25 cellular contexts compared by ENCODE assay signal in the genomic region with DNA sequence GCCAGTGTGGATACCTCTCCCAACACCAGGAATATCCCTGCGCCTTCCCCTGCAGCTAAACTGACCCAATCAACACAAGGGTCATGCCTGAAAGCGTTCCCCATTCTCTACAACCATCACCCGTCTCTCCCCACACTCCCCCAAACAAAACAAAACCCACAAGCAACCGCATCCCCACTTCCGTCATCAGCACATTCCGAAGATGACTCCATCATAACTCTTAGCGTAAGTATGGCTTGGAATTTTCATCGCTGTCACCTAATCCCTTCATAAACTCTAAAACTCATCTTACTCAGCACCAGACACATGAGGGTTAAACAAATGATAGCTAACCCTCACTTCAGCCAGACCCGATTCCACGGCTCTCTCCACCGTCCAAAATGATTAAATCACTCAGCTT.
DNase-seq lines count a peak whose midpoint lies in the region; ATAC-seq, FAIRE-seq and TF ChIP-seq lines count a peak whose summit lies in the region.
"Had no signal": no experiment of that assay in that cellular context is flagged by ENCODE, and none has a peak within 500 bp of the region (broad histone marks: within the 10 kb centered on the region; RNA-seq: fewer than 3 reads in every experiment).

No MANE protein-coding gene starts in this region.

- no peaks in the 10 kb centered on the region for H3K9me3 ChIP-seq in H1 (ENCODE audit: insufficient read depth in 2 of 2, low read depth in 1 of 2, low read length in 1 of 2)
- H3K9me3 ChIP-seq: breast epithelium, thyroid gland had no signal

- H3K27me3 Mint-ChIP-seq in neural crest cell (ENCODE audit: low read depth): no peaks in the 10 kb centered on the region

- no peak for TF ChIP-seq EP300 in H1 (IDR thresholded peaks at IDR 0.05; ENCODE audit: borderline replicate concordance in 1 of 2, low read depth in 2 of 2, low read length in 2 of 2)

- peaks cover 0 to 3% of the 10 kb centered on the region in 2 experiments for H4K20me1 ChIP-seq in H1 (replicated peaks in 1 of 2; ENCODE audit: control insufficient read depth in 1 of 2, insufficient read depth in 2 of 2, low read length in 2 of 2)

- no peak overlapping the region for H4K91ac ChIP-seq in H1 (replicated peaks; ENCODE audit: insufficient read length, low read length)

- WGBS in H1 (ENCODE audit: extremely low coverage in 1 of 2, insufficient coverage in 1 of 2, insufficient read length in 1 of 2, insufficient replicate concordance in 2 of 2, low coverage in 1 of 2, low lambda C conversion rate in 2 of 2, missing lambda C conversion rate in 1 of 2), 2 experiments: 90% methylated on average over 11 of the region's 11 CpGs; no CpG with 5 or more reads in 1 of the 2 experiments

- no peaks in the 10 kb centered on the region for H3K36me3 Mint-ChIP-seq in neural crest cell (ENCODE audit: low read depth)
- H3K36me3 Mint-ChIP-seq: CD4-positive, alpha-beta memory T cell had no signal

- H3K14ac ChIP-seq in H1 (ENCODE audit: insufficient read length): no peak overlapping the region

- TF ChIP-seq RAD21 in H1 (IDR thresholded peaks at IDR 0.05 in 1 of 2, conservative IDR thresholded peaks at IDR 0.05 in 1 of 2; ENCODE audit: low read depth in 2 of 2, low read length in 2 of 2): no peak

- H3K4me3 Mint-ChIP-seq in neural crest cell: no peak overlapping the region
- H3K4me3 Mint-ChIP-seq: activated CD8-positive, alpha-beta T cell treated with anti-CD3 and anti-CD28 coated beads for 36 hours; CD4-positive, alpha-beta memory T cell had no signal

- TF ChIP-seq CTCF in H1 (IDR thresholded peaks at IDR 0.05; ENCODE audit: control extremely low read depth in 1 of 3, insufficient read depth in 1 of 3, low read depth in 1 of 3, low read length in 3 of 3) (no peak), neural crest cell (conservative IDR thresholded peaks at IDR 0.05) (no peak)

- no peaks in the 10 kb centered on the region for H3K36me3 ChIP-seq in H1 (ENCODE audit: control insufficient read depth in 2 of 4, insufficient read depth in 4 of 4, low read length in 3 of 4)
- H3K36me3 ChIP-seq: breast epithelium, thyroid gland had no signal

- no peak overlapping the region for H4K5ac ChIP-seq in H1 (ENCODE audit: insufficient read length, low read depth, low read length)

- H3K18ac ChIP-seq in H1 (ENCODE audit: extremely low read depth, low read length): no peak overlapping the region; the same call in 1 of the 2 replicates

- no peak overlapping the region for H3K9ac ChIP-seq in H1 (replicated peaks in 1 of 4; ENCODE audit: extremely low read depth in 1 of 4, low read depth in 3 of 4, low read length in 3 of 4)

- no peak overlapping the region for H3K4me3 ChIP-seq in H1 (ENCODE audit: extremely low read depth in 1 of 4, insufficient read depth in 2 of 4, low read depth in 3 of 4, low read length in 4 of 4)
- H3K4me3 ChIP-seq: breast epithelium, thyroid gland had no signal

- H2BK5ac ChIP-seq in H1 (ENCODE audit: low read depth, low read length): no peak overlapping the region; the same call in 1 of the 2 replicates

- H3K56ac ChIP-seq in H1 (replicated peaks; ENCODE audit: insufficient read length, low read depth, low read length): no peak overlapping the region

- H3K27ac ChIP-seq in H1 (ENCODE audit: low read depth, low read length): no peak overlapping the region
- H3K27ac ChIP-seq: breast epithelium, thyroid gland had no signal

- H2BK15ac ChIP-seq in H1 (ENCODE audit: low read length): no peak overlapping the region

- H2BK120ac ChIP-seq in H1 (replicated peaks; ENCODE audit: low read depth, low read length): no peak overlapping the region

- H2BK20ac ChIP-seq in H1 (ENCODE audit: low read length): peak overlapping the region; percentile 38; the same call in 1 of the 2 replicates

- H3K9me3 Mint-ChIP-seq in neural crest cell: no peaks in the 10 kb centered on the region
- H3K9me3 Mint-ChIP-seq: activated CD8-positive, alpha-beta T cell treated with anti-CD3 and anti-CD28 coated beads for 36 hours; CD4-positive, alpha-beta memory T cell had no signal

- ATAC-seq in GM19035 (IDR thresholded peaks at IDR 0.05; ENCODE audit: unreplicated experiment): no peak
- ATAC-seq: activated CD4-positive, CD25-positive, alpha-beta regulatory T cell treated with anti-CD3 and anti-CD28 coated beads, Interleukin-2, amount 50 U/mL, for 24 hours; activated CD8-positive, alpha-beta T cell treated with anti-CD3 and anti-CD28 coated beads for 36 hours; Panc1 had no signal

- no peak overlapping the region for H3K23ac ChIP-seq in H1 (ENCODE audit: insufficient read length)

- H3K4me2 ChIP-seq in H1 (ENCODE audit: insufficient read depth in 1 of 2, low read depth in 2 of 2, low read length in 2 of 2): no peak overlapping the region

- H3K4me1 ChIP-seq in H1 (replicated peaks in 1 of 4; ENCODE audit: control insufficient read depth in 3 of 4, insufficient read depth in 4 of 4, low read length in 3 of 4): peaks cover 0 to 3% (median 2%) of the 10 kb centered on the region in 4 experiments; a peak in 2 of 7 replicates
- H3K4me1 ChIP-seq: breast epithelium, thyroid gland had no signal

- no peak overlapping the region for H2BK12ac ChIP-seq in H1 (ENCODE audit: low read depth, low read length)

- no peaks in the 10 kb centered on the region for H3K27me3 ChIP-seq in H1 (replicated peaks in 1 of 4; ENCODE audit: control insufficient read depth in 3 of 4, extremely low read depth in 1 of 4, insufficient read depth in 3 of 4, low read length in 3 of 4)
- H3K27me3 ChIP-seq: breast epithelium, thyroid gland had no signal

- TF ChIP-seq POLR2A in H1 (IDR thresholded peaks at IDR 0.05; ENCODE audit: control extremely low read depth in 1 of 2, low read depth in 2 of 2, low read length in 2 of 2): no peak

- CTCF ChIA-PET in H1 (lab: Charles Lee; ENCODE audit: partially characterized antibody): interaction anchor here (0.6 to 1.6 kb wide), 6 partner anchors 11 to 1861 kb away, joined by 3 to 5 read pairs (median 3); no protein-coding TSS in a partner anchor

- H2AFZ ChIP-seq in H1 (ENCODE audit: low read length): no peak overlapping the region

- POLR2A ChIA-PET in H1 (lab: Charles Lee; ENCODE audit: partially characterized antibody): interaction anchor here (0.6 kb wide), 1 partner anchor 20 kb away, joined by 3 read pairs; no protein-coding TSS in a partner anchor

- 0 out of 2 replicates have a peak overlapping the region, but pooled peaks have one; percentile 55 for H2AK5ac ChIP-seq in H1 (ENCODE audit: low read depth, low read length)

- H3K27ac Mint-ChIP-seq in neural crest cell (ENCODE audit: unreplicated experiment): peak overlapping the region; percentile 51
- H3K27ac Mint-ChIP-seq: activated CD8-positive, alpha-beta T cell treated with anti-CD3 and anti-CD28 coated beads for 36 hours; CD4-positive, alpha-beta memory T cell had no signal

- no peak overlapping the region for H3K4ac ChIP-seq in H1 (replicated peaks; ENCODE audit: insufficient read length, low read depth, low read length)

- H3K23me2 ChIP-seq in H1 (ENCODE audit: low read depth, low read length): no peaks in the 10 kb centered on the region

- peak; percentile 85 for DNase-seq in HTR-8/SVneo (ENCODE audit: insufficient read length, low spot score)
- DNase-seq in H1 (ENCODE audit: low read depth in 1 of 2, low spot score in 2 of 2): no peak
- DNase-seq in neural crest cell (ENCODE audit: low read depth, low spot score): no peak
- DNase-seq in urothelium cell line (ENCODE audit: low spot score): peak; percentile 54
- DNase-seq in mesenteric fat pad (ENCODE audit: low spot score): no peak
- no peak for DNase-seq in NCI-H526 treated with DMSO at 0.1 percent for 48 hours (lab: John Stamatoyannopoulos, UW)
- DNase-seq: activated CD8-positive, alpha-beta T cell treated with anti-CD3 and anti-CD28 coated beads for 36 hours; activated effector memory CD4-positive, alpha-beta T cell treated with Interleukin-2 at 50 U/mL for 16 hours; CD4-positive, alpha-beta memory T cell; GF-D8; Karpas-422; NCI-H1694; NCI-H2171; NCI-H510A treated with DMSO at 0.1 percent for 48 hours; nucleus accumbens; retina; SHP77 treated with DMSO at 0.1 percent for 48 hours; stimulated activated CD4-positive, alpha-beta T cell treated with anti-CD3 and anti-CD28 coated beads, Interleukin-4, amount 100 ng/mL, for 4 hours; stimulated activated naive CD4-positive, alpha-beta T cell treated with Interleukin-2 at 50 U/mL for 16 hours; thyroid gland had no signal

- H3K79me1 ChIP-seq in H1 (ENCODE audit: low read depth, low read length): no peaks in the 10 kb centered on the region; the same call in none of the 2 replicates

- H3K4me1 Mint-ChIP-seq in neural crest cell: peaks cover 6% of the 10 kb centered on the region
- H3K4me1 Mint-ChIP-seq: CD4-positive, alpha-beta memory T cell had no signal

- H3K79me2 ChIP-seq in H1 (ENCODE audit: control insufficient read depth in 1 of 2, insufficient read depth in 2 of 2, low read length in 2 of 2): peaks cover 0 to 54% of the 10 kb centered on the region in 2 experiments; a peak in 2 of 4 replicates

- FAIRE-seq in HTR-8/SVneo (lab: Jason Lieb, UNC) (peak; percentile 99), H1 (lab: Jason Lieb, UNC) (no peak), urothelium cell line (lab: Jason Lieb, UNC) (peak; percentile 61)
- FAIRE-seq: keratinocyte had no signal

- no peak overlapping the region for H4K8ac ChIP-seq in H1 (ENCODE audit: extremely low read depth, insufficient read depth, low read length)

TF ChIP-seq in H1, 55 proteins besides CTCF, POLR2A, EP300 and RAD21 (continues in another document):
- TF ChIP-seq, protein P1, sequence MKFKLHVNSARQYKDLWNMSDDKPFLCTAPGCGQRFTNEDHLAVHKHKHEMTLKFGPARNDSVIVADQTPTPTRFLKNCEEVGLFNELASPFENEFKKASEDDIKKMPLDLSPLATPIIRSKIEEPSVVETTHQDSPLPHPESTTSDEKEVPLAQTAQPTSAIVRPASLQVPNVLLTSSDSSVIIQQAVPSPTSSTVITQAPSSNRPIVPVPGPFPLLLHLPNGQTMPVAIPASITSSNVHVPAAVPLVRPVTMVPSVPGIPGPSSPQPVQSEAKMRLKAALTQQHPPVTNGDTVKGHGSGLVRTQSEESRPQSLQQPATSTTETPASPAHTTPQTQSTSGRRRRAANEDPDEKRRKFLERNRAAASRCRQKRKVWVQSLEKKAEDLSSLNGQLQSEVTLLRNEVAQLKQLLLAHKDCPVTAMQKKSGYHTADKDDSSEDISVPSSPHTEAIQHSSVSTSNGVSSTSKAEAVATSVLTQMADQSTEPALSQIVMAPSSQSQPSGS (IDR thresholded peaks at IDR 0.05; ENCODE audit: low read length): no peak
- TF ChIP-seq CHD1 (IDR thresholded peaks at IDR 0.05; ENCODE audit: low read depth, low read length) (no peak), CREB1 (IDR thresholded peaks at IDR 0.05) (no peak)

Comparison
In these comparisons a context has a peak if more than half of its experiments do, and no peak if none do; other contexts are left out.
1. DNase-seq: peak in HTR-8/SVneo (single experiment) and urothelium cell line (single experiment); none in H1 (0 of 2), neural crest cell (single experiment), mesenteric fat pad (single experiment) and NCI-H526 treated with DMSO at 0.1 percent for 48 hours (single experiment).